In genomic region chr13:113296842-113297369, GRCh38 we compare ENCODE assay signal across 8 cellular contexts.
DNase-seq lines count a peak whose midpoint lies in the region; ATAC-seq and FAIRE-seq lines count a peak whose summit lies in the region.

TSS of gene LAMP1 (plus strand) at chr13:113297239. CDS start at chr13:113297435, 196 bp downstream.

- DNase-seq in COLO829 (ENCODE audit: low spot score) (peak; percentile 97), HTR-8/SVneo (ENCODE audit: insufficient read length, low spot score) (peak; percentile 91), NOMO-1 treated with DMSO at 0.1 percent for 48 hours (lab: John Stamatoyannopoulos, UW; ENCODE audit: unreplicated experiment) (peak; percentile 97), medulla oblongata (ENCODE audit: extremely low spot score) (peak; percentile 95)
- DNase-seq in activated CD8-positive, alpha-beta memory T cell treated with anti-CD3 and anti-CD28 coated beads for 4 hours (ENCODE audit: low read depth in 2 of 2): peak; percentile 93 to 97
- peak; percentile 97 to 99 (median 98) for DNase-seq in effector memory CD4-positive, alpha-beta T cell
- DNase-seq in stimulated activated CD4-positive, alpha-beta T cell treated with anti-CD3 and anti-CD28 coated beads, TNF-alpha, amount 100 ng/mL, for 48 hours (ENCODE audit: low read depth in 3 of 3): peak; percentile 94 to 100 (median 96)

- FAIRE-seq in HTR-8/SVneo (lab: Jason Lieb, UNC): peak; percentile 77

- H3K27ac ChIP-seq in effector memory CD4-positive, alpha-beta T cell (ENCODE audit: insufficient read depth, low read length, poor library complexity, severe bottlenecking): peak within 1 kb of the TSS; percentile 87

- H3K36me3 ChIP-seq in effector memory CD4-positive, alpha-beta T cell (ENCODE audit: control insufficient read depth, insufficient read depth, low read length): no peaks in the 10 kb centered on the region

- peak within 1 kb of the TSS; percentile 67 for H3K4me3 ChIP-seq in effector memory CD4-positive, alpha-beta T cell (ENCODE audit: insufficient read depth, low read depth, low read length, poor library complexity, severe bottlenecking)

- ATAC-seq in GM21367 (IDR thresholded peaks at IDR 0.05; ENCODE audit: unreplicated experiment): peak; percentile 73

- H3K9me3 ChIP-seq in effector memory CD4-positive, alpha-beta T cell (ENCODE audit: control insufficient read depth, low read length): no peaks in the 10 kb centered on the region

- peaks cover 24% of the 10 kb centered on the region for H3K4me1 ChIP-seq in effector memory CD4-positive, alpha-beta T cell (ENCODE audit: control insufficient read depth, insufficient read depth, low read length, poor library complexity, severe bottlenecking)

- no peaks in the 10 kb centered on the region for H3K27me3 ChIP-seq in effector memory CD4-positive, alpha-beta T cell (replicated peaks; ENCODE audit: control insufficient read depth, insufficient read depth, low read length, poor library complexity, severe bottlenecking)

Comparison
In these comparisons a context has a peak if more than half of its experiments do, and no peak if none do; other contexts are left out.
1. Peak in every context shown above with its lines: DNase-seq, ATAC-seq, H3K4me3 ChIP-seq and H3K27ac ChIP-seq.